ENCODE assay signal across 1 cellular context in genomic region chr17:71147906-71148305, GRCh38.
TF ChIP-seq lines count a peak whose summit lies in the region.

No MANE protein-coding gene starts in this region.

TF ChIP-seq in H1, 55 proteins besides CTCF, POLR2A, EP300 and RAD21 (continued from another document):
- no peak for TF ChIP-seq EGR1 (IDR thresholded peaks at IDR 0.05; ENCODE audit: borderline replicate concordance, low read depth, low read length)
- TF ChIP-seq BRCA1 (IDR thresholded peaks at IDR 0.05; ENCODE audit: low read depth, low read length), result no peak
- no peak for TF ChIP-seq JUN (IDR thresholded peaks at IDR 0.05; ENCODE audit: low read depth, low read length)
- TF ChIP-seq SIN3A (conservative IDR thresholded peaks at IDR 0.05 in 1 of 2, IDR thresholded peaks at IDR 0.05 in 1 of 2; ENCODE audit: low read depth in 1 of 2, low read length in 2 of 2), result no peak
- TF ChIP-seq NANOG (IDR thresholded peaks at IDR 0.05; ENCODE audit: insufficient read depth, low read depth, low read length, poor library complexity, severe bottlenecking), result no peak
- no peak for TF ChIP-seq EZH2 (IDR thresholded peaks at IDR 0.05; ENCODE audit: low read depth, low read length, severe bottlenecking)
- TF ChIP-seq TAF1 (IDR thresholded peaks at IDR 0.05; ENCODE audit: low read depth, low read length), result no peak
- no peak for TF ChIP-seq TCF12 (IDR thresholded peaks at IDR 0.05; ENCODE audit: low read depth, low read length)
- TF ChIP-seq ASH2L (IDR thresholded peaks at IDR 0.05; ENCODE audit: low read length), result no peak
- TF ChIP-seq POU5F1 (IDR thresholded peaks at IDR 0.05; ENCODE audit: low read depth, low read length), result no peak
- TF ChIP-seq ZNF274 (IDR thresholded peaks at IDR 0.05; ENCODE audit: borderline replicate concordance, extremely low read depth, low read length), result no peak
